In the genomic region with DNA sequence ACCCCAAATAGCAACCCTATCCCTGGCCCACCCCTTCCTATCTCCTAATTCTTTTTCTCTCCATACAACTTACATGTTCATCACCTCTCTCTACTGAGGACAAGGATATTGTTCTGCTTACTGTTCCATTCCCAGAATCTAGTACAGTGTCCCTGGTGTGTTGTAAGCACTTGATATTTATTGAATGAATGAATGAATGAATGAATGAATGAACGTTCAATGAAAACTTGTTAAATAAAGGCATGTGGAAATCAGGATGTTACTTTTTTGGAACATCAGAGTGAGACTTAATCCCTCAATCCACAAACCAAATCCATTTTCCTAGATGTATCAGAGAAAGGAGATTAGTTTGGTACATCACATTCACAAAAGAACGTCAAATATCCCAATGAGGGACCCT, we compare ENCODE assay signal across 25 cellular contexts. TPM values are rescaled to one million over a fixed set of nuclear protein-coding genes. Genes with fewer than 3 reads are reported as not detected.
DNase-seq lines count a peak whose midpoint lies in the region; ATAC-seq, FAIRE-seq and TF ChIP-seq lines count a peak whose summit lies in the region.
"Had no signal": no experiment of that assay in that cellular context is flagged by ENCODE, and none has a peak within 500 bp of the region (broad histone marks: within the 10 kb centered on the region; RNA-seq: fewer than 3 reads in every experiment).

No MANE protein-coding gene starts in this region.

- no peak for TF ChIP-seq CTCF in HepG2 (CRISPR knock-in tag; IDR thresholded peaks at IDR 0.05)
- no peak for TF ChIP-seq CTCF in right lobe of liver (IDR thresholded peaks at IDR 0.05)
- no peak for TF ChIP-seq CTCF in HEK293 (tag by site-specific recombination; IDR thresholded peaks at IDR 0.05)
- TF ChIP-seq CTCF in GM12878 (IDR thresholded peaks at IDR 0.05 in 2 of 3, conservative IDR thresholded peaks at IDR 0.05 in 1 of 3; ENCODE audit: control insufficient read depth in 2 of 3, extremely low read depth in 1 of 3, insufficient read depth in 1 of 3, low read depth in 3 of 3, low read length in 3 of 3), result no peak
- TF ChIP-seq CTCF in progenitor cell of endocrine pancreas (IDR thresholded peaks at IDR 0.05; ENCODE audit: unreplicated experiment), result no peak

- BruUV-seq in HepG2 (replicated peaks; lab: Mats Ljungman, UMichigan) (no TSS peak), GM12878 (replicated peaks; lab: Mats Ljungman, UMichigan) (no TSS peak)

- H3K9me3 ChIP-seq in HepG2 (ENCODE audit: low read length), result no peaks in the 10 kb centered on the region
- H3K9me3 ChIP-seq in right lobe of liver, result no peaks in the 10 kb centered on the region
- no peaks in the 10 kb centered on the region for H3K9me3 ChIP-seq in HEK293 (ENCODE audit: control insufficient read depth, insufficient read depth, low read depth, low read length)
- H3K9me3 ChIP-seq in GM12878 (replicated peaks; ENCODE audit: control insufficient read depth, insufficient read depth, low read length), result no peaks in the 10 kb centered on the region
- H3K9me3 ChIP-seq: BE2C, BLaER1, Caco-2 had no signal

- H3K79me2 ChIP-seq in HepG2 (ENCODE audit: insufficient read depth, low read length) (peaks cover under 1% of the 10 kb centered on the region), GM12878 (ENCODE audit: control insufficient read depth, insufficient read depth, low read length) (no peaks in the 10 kb centered on the region)

- H3K27ac Mint-ChIP-seq in progenitor cell of endocrine pancreas, result peak overlapping the region; percentile 2
- H3K27ac Mint-ChIP-seq in activated T-helper 2 cell treated with anti-CD3 and anti-CD28 coated beads, Interferon-gamma antibody, Interleukin-2, Interleukin-4, amounts not matched to agents 10 μg/mL and 5 μg/mL and 100 μg/mL, durations not matched to agents 14 hours and 24 hours and 36 hours, result no peak overlapping the region
- H3K27ac Mint-ChIP-seq: CD4-positive, alpha-beta T cell; CD8-positive, alpha-beta T cell had no signal

- CTCF ChIA-PET in HepG2 (lab: Yijun Ruan, JAX; ENCODE audit: low intra/inter-chr PET ratio, low total read pairs), result no interaction called here
- CTCF ChIA-PET in HEK293 (lab: Yijun Ruan, JAX), result interaction anchor here (5.7 kb wide), 1 partner anchor 78 kb away, joined by 45 read pairs; no protein-coding TSS in a partner anchor
- CTCF ChIA-PET in GM12878 (lab: Yijun Ruan, JAX), result interaction anchor here (3.4 to 6.6 kb wide), 2 partner anchors 76 to 77 kb away, joined by 22 to 196 read pairs; no protein-coding TSS in a partner anchor

- H4K20me1 ChIP-seq in HepG2 (ENCODE audit: insufficient read depth, low read length) (peaks cover 2% of the 10 kb centered on the region), GM12878 (ENCODE audit: control insufficient read depth, insufficient read depth) (no peaks in the 10 kb centered on the region)

- H3K27ac ChIP-seq in HepG2 (ENCODE audit: extremely low read length, insufficient read depth, low read length), result no peak overlapping the region
- no peak overlapping the region for H3K27ac ChIP-seq in right lobe of liver
- no peak overlapping the region for H3K27ac ChIP-seq in HEK293 (ENCODE audit: extremely low read depth, low read depth, low read length)
- H3K27ac ChIP-seq in GM12878 (ENCODE audit: control insufficient read depth, insufficient read depth), result no peak overlapping the region
- H3K27ac ChIP-seq: BLaER1, C4-2B had no signal

- WGBS in HepG2 (ENCODE audit: low lambda C conversion rate), result 58% methylated on average over 2 of the region's 2 CpGs
- 57% methylated on average over 2 of the region's 2 CpGs for WGBS in right lobe of liver (ENCODE audit: insufficient coverage, low coverage, low lambda C conversion rate, missing lambda C conversion rate)
- 94% methylated on average over 2 of the region's 2 CpGs for WGBS in GM12878 (ENCODE audit: insufficient coverage, insufficient replicate concordance, low lambda C conversion rate, missing lambda C conversion rate)

- H3K27me3 Mint-ChIP-seq in progenitor cell of endocrine pancreas, result peaks cover 8% of the 10 kb centered on the region
- H3K27me3 Mint-ChIP-seq in activated T-helper 2 cell treated with anti-CD3 and anti-CD28 coated beads, Interferon-gamma antibody, Interleukin-2, Interleukin-4, amounts not matched to agents 10 μg/mL and 5 μg/mL and 100 μg/mL, durations not matched to agents 14 hours and 24 hours and 36 hours (ENCODE audit: low read depth), result peaks cover 12% of the 10 kb centered on the region

- POLR2A ChIA-PET in HepG2 (lab: Yijun Ruan, JAX), result no interaction called here
- POLR2A ChIA-PET in HEK293 (lab: Yijun Ruan, JAX), result no interaction called here
- POLR2A ChIA-PET in GM12878 (lab: Charles Lee), result no interaction called here

- no peak for TF ChIP-seq RAD21 in HepG2 (CRISPR knock-in tag; IDR thresholded peaks at IDR 0.05)
- no peak for TF ChIP-seq RAD21 in GM12878 (IDR thresholded peaks at IDR 0.05; ENCODE audit: insufficient read depth, low read depth, low read length)

- H3K4me1 Mint-ChIP-seq in progenitor cell of endocrine pancreas (ENCODE audit: low read depth), result peaks cover 2% of the 10 kb centered on the region
- H3K4me1 Mint-ChIP-seq in activated T-helper 2 cell treated with anti-CD3 and anti-CD28 coated beads, Interferon-gamma antibody, Interleukin-2, Interleukin-4, amounts not matched to agents 10 μg/mL and 5 μg/mL and 100 μg/mL, durations not matched to agents 14 hours and 24 hours and 36 hours (ENCODE audit: low read depth), result peaks cover 7% of the 10 kb centered on the region

- SMC1A ChIA-PET in GM12878 (lab: Charles Lee; ENCODE audit: uncharacterized antibody, unreplicated experiment), result no interaction called here

- TF ChIP-seq POLR2A in HepG2 (IDR thresholded peaks at IDR 0.05; ENCODE audit: insufficient read depth in 1 of 2, low read depth in 2 of 2, low read length in 2 of 2) (no peak), right lobe of liver (IDR thresholded peaks at IDR 0.05) (no peak), GM12878 (IDR thresholded peaks at IDR 0.05; ENCODE audit: low read depth, low read length) (no peak)

- H3K4me3 ChIP-seq in HepG2 (replicated peaks in 1 of 3; ENCODE audit: insufficient read depth in 1 of 3, low read depth in 2 of 3, low read length in 3 of 3) (no peak overlapping the region), right lobe of liver (no peak overlapping the region), HEK293 (ENCODE audit: low read depth, low read length) (no peak overlapping the region), GM12878 (no peak overlapping the region)
- H3K4me3 ChIP-seq: BLaER1 had no signal

- H3K9ac ChIP-seq in HepG2 (ENCODE audit: insufficient read depth, low read depth, low read length) (no peak overlapping the region), GM12878 (ENCODE audit: control insufficient read depth, insufficient read depth, low read length) (no peak overlapping the region)
- H3K9ac ChIP-seq: BLaER1 had no signal

- in situ Hi-C loops in HepG2 (cut with HindIII; ENCODE audit: extremely low pct_ligation_motif_present, low pct_unique_long_range_greater_than_20kb), result no loop called here
- in situ Hi-C loops in GM12878 (cut with MboI), result loop anchor here (5.0 kb wide), 1 partner anchor 742 kb away; no protein-coding TSS in a partner anchor

- H3K4me2 ChIP-seq in HepG2 (ENCODE audit: low read depth, low read length) (no peak overlapping the region), GM12878 (ENCODE audit: control insufficient read depth, insufficient read depth) (no peak overlapping the region)

- DNase-seq in HepG2 (ENCODE audit: low spot score) (no peak), right lobe of liver (no peak), GM12878 (ENCODE audit: low read depth, low spot score) (no peak), progenitor cell of endocrine pancreas (ENCODE audit: low spot score, unreplicated experiment) (no peak), EL (no peak)
- no peak for DNase-seq in activated T-helper 2 cell treated with anti-CD3 and anti-CD28 coated beads, Interferon-gamma antibody, Interleukin-2, Interleukin-4, amounts not matched to agents 10 μg/mL and 5 μg/mL and 100 μg/mL, durations not matched to agents 14 hours and 24 hours and 36 hours (ENCODE audit: low spot score)
- DNase-seq: 8988T; ACHN; BE2C; Calu3; CD4-positive, alpha-beta T cell; CD8-positive, alpha-beta T cell; DMS79 treated with DMSO at 0.1 percent for 48 hours; GDM1 had no signal

- RAD21 ChIA-PET in GM12878 (lab: Charles Lee; ENCODE audit: unreplicated experiment), result interaction anchor here (1.1 kb wide), 1 partner anchor 444 kb away, joined by 3 read pairs; no protein-coding TSS in a partner anchor

- no peaks in the 10 kb centered on the region for H3K27me3 ChIP-seq in HepG2 (ENCODE audit: control insufficient read depth in 1 of 2, insufficient read depth in 2 of 2, low read length in 2 of 2)
- no peaks in the 10 kb centered on the region for H3K27me3 ChIP-seq in right lobe of liver
- H3K27me3 ChIP-seq in GM12878 (replicated peaks in 1 of 2; ENCODE audit: control insufficient read depth in 2 of 2, insufficient read depth in 2 of 2, low read length in 1 of 2), result no peaks in the 10 kb centered on the region
- H3K27me3 ChIP-seq: BE2C, BLaER1 had no signal

- intact Hi-C loops in HepG2 (cut with micrococcal nuclease; ENCODE audit: unreplicated experiment) (no loop called here), right lobe of liver (cut with DNase I) (loop anchor here in 1 of 2 donors (5.0 kb wide), 1 partner anchor 82 kb away; no protein-coding TSS in a partner anchor), GM12878 (cut with micrococcal nuclease; ENCODE audit: unreplicated experiment) (no loop called here)
- intact Hi-C loops in activated T-helper 2 cell treated with anti-CD3 and anti-CD28 coated beads, Interferon-gamma antibody, Interleukin-2, Interleukin-4, amounts not matched to agents 10 μg/mL and 5 μg/mL and 100 μg/mL, durations not matched to agents 14 hours and 24 hours and 36 hours (cut with micrococcal nuclease), result loop anchor here (5.0 kb wide), 1 partner anchor 56 kb away; no protein-coding TSS in a partner anchor

- H3K36me3 ChIP-seq in HepG2 (replicated peaks in 1 of 2; ENCODE audit: control insufficient read depth in 1 of 2, insufficient read depth in 2 of 2, low read length in 2 of 2), result peaks cover 12 to 28% of the 10 kb centered on the region in 2 experiments
- peaks cover 0 to 30% (median 18%) of the 10 kb centered on the region in 4 donors for H3K36me3 ChIP-seq in right lobe of liver
- peaks cover 0 to 29% of the 10 kb centered on the region in 2 experiments; a peak in 1 of 3 replicates for H3K36me3 ChIP-seq in HEK293 (ENCODE audit: control insufficient read depth in 2 of 2, insufficient read depth in 1 of 2, low read length in 2 of 2)
- peaks cover 5 to 11% of the 10 kb centered on the region in 2 experiments; a peak in 3 of 4 replicates for H3K36me3 ChIP-seq in GM12878 (ENCODE audit: control insufficient read depth in 2 of 2, insufficient read depth in 2 of 2, low read length in 1 of 2)

- H3K4me1 ChIP-seq in HepG2 (ENCODE audit: insufficient read depth, low read length) (peaks cover 6% of the 10 kb centered on the region), right lobe of liver (no peaks in the 10 kb centered on the region), HEK293 (ENCODE audit: control insufficient read depth, insufficient read depth, low read length) (no peaks in the 10 kb centered on the region), GM12878 (ENCODE audit: control insufficient read depth, insufficient read depth, low read length) (no peaks in the 10 kb centered on the region)
- H3K4me1 ChIP-seq: BE2C had no signal

- TF ChIP-seq EP300 in HepG2 (IDR thresholded peaks at IDR 0.05; ENCODE audit: low read depth in 2 of 2, low read length in 2 of 2) (no peak), HepG2 (CRISPR knock-in tag; IDR thresholded peaks at IDR 0.05; ENCODE audit: borderline replicate concordance) (no peak), GM12878 (IDR thresholded peaks at IDR 0.05; ENCODE audit: borderline replicate concordance in 1 of 2, control insufficient read depth in 1 of 2, low read depth in 2 of 2, low read length in 2 of 2) (no peak)

- ATAC-seq in HepG2 (no peak), right lobe of liver (no peak), GM12878 (no peak), GM21367 (IDR thresholded peaks at IDR 0.05; ENCODE audit: unreplicated experiment) (no peak)
- ATAC-seq: CD8-positive, alpha-beta T cell had no signal

- no peaks in the 10 kb centered on the region for H3K9me3 Mint-ChIP-seq in progenitor cell of endocrine pancreas (ENCODE audit: low read depth)
- H3K9me3 Mint-ChIP-seq in activated T-helper 2 cell treated with anti-CD3 and anti-CD28 coated beads, Interferon-gamma antibody, Interleukin-2, Interleukin-4, amounts not matched to agents 10 μg/mL and 5 μg/mL and 100 μg/mL, durations not matched to agents 14 hours and 24 hours and 36 hours, result no peaks in the 10 kb centered on the region
- H3K9me3 Mint-ChIP-seq: CD4-positive, alpha-beta T cell; CD8-positive, alpha-beta T cell had no signal

- H3K4me3 Mint-ChIP-seq in progenitor cell of endocrine pancreas (ENCODE audit: low read depth), result no peak overlapping the region
- no peak overlapping the region for H3K4me3 Mint-ChIP-seq in activated T-helper 2 cell treated with anti-CD3 and anti-CD28 coated beads, Interferon-gamma antibody, Interleukin-2, Interleukin-4, amounts not matched to agents 10 μg/mL and 5 μg/mL and 100 μg/mL, durations not matched to agents 14 hours and 24 hours and 36 hours (ENCODE audit: low read depth)
- H3K4me3 Mint-ChIP-seq: CD4-positive, alpha-beta T cell; CD8-positive, alpha-beta T cell had no signal

- H3K36me3 Mint-ChIP-seq in progenitor cell of endocrine pancreas (ENCODE audit: insufficient read depth), result peaks cover 8% of the 10 kb centered on the region
- peaks cover 25% of the 10 kb centered on the region for H3K36me3 Mint-ChIP-seq in activated T-helper 2 cell treated with anti-CD3 and anti-CD28 coated beads, Interferon-gamma antibody, Interleukin-2, Interleukin-4, amounts not matched to agents 10 μg/mL and 5 μg/mL and 100 μg/mL, durations not matched to agents 14 hours and 24 hours and 36 hours (ENCODE audit: low read depth)

- FAIRE-seq in HepG2 (lab: Jason Lieb, UNC) (no peak), GM12878 (lab: Jason Lieb, UNC) (no peak)
- FAIRE-seq: A204.1, D721Med, GM12892, GM18507 had no signal

- H2AFZ ChIP-seq in HepG2 (ENCODE audit: low read length) (no peak overlapping the region), GM12878 (ENCODE audit: control insufficient read depth, low read depth, low read length) (no peak overlapping the region)

RNA-seq across cellular contexts. Expression of gene JPH2, which starts 6.8 kb away (rescaled TPM):
- total RNA-seq in HepG2 (2016; rRNA removed; fragmentation: Illumina TruSeq; extraction: Trizol) (not detected in 2 replicates), right lobe of liver (under 1 TPM in 5 of 6 experiments, not detected in 1; 0.09 to 0.31 (median 0.10) TPM), GM12878 (2014; rRNA removed) (not detected in 2 replicates), GM12878 (2014; rRNA removed; fragmentation: Illumina TruSeq; extraction: Trizol) (not detected in 2 replicates), GM12878 (2021) (not detected in 2 replicates), progenitor cell of endocrine pancreas (0.12 and 0.24 TPM in 2 replicates)
- total RNA-seq in HepG2 (2016; cell fraction: cytosol; rRNA removed; fragmentation: Illumina TruSeq; extraction: Trizol; ENCODE audit: low read depth), result not detected in 2 replicates
- not detected in 2 replicates for total RNA-seq in HepG2 (2016; cell fraction: insoluble cytoplasmic fraction; rRNA removed; fragmentation: Illumina TruSeq; extraction: Trizol)
- not detected in 2 replicates for total RNA-seq in HepG2 (2016; cell fraction: membrane; rRNA removed; fragmentation: Illumina TruSeq; extraction: Trizol)
- total RNA-seq in HepG2 (2016; cell fraction: nucleus; rRNA removed; fragmentation: Illumina TruSeq; extraction: Trizol), result not detected in 2 replicates
- polyA plus RNA-seq in HepG2 (2011; rRNA removed) (0.42 and 0.61 TPM in 2 replicates), GM12878 (2011; rRNA removed) (0.07 and 0.16 TPM in 2 replicates), GM12878 (2014; fragmentation: Illumina TruSeq; extraction: Trizol) (not detected in 2 replicates), GM12878 (2014; fragmentation: Nextera tagmentation; extraction: Ambion mirVana) (not detected), GM12878 (2014; rRNA removed) (not detected in 2 replicates), GM12878 (2016; fragmentation: Nextera tagmentation; extraction: Ambion mirVana) (not detected)
- polyA plus RNA-seq in HepG2 (2011; cell fraction: cytosol; rRNA removed), result 0.23 and 0.32 TPM in 2 replicates
- 2.7 and 2.9 TPM in 2 replicates for polyA plus RNA-seq in HepG2 (2011; cell fraction: nucleus; rRNA removed)
- 0.52 and 1.4 TPM in 2 replicates for polyA plus RNA-seq in HepG2 (2012)
- not detected in 2 replicates for polyA plus RNA-seq in HepG2 (2016; cell fraction: cytosol; fragmentation: Illumina TruSeq; extraction: Trizol; ENCODE audit: low read depth)
- not detected in 2 replicates for polyA plus RNA-seq in HepG2 (2016; cell fraction: insoluble cytoplasmic fraction; fragmentation: Illumina TruSeq; extraction: Trizol; ENCODE audit: low read depth)
- not detected in 2 replicates for polyA plus RNA-seq in HepG2 (2016; cell fraction: membrane; fragmentation: Illumina TruSeq; extraction: Trizol; ENCODE audit: low read depth)
- not detected in 2 replicates for polyA plus RNA-seq in HepG2 (2016; cell fraction: nucleus; fragmentation: Illumina TruSeq; extraction: Trizol; ENCODE audit: insufficient read depth, low read depth)
- 1.1 and 9.5 TPM in 2 replicates for polyA minus RNA-seq in HepG2 (2011; rRNA and poly(A)+ RNA removed; ENCODE audit: low replicate concordance)
- polyA minus RNA-seq in HepG2 (2011; cell fraction: cytosol; rRNA and poly(A)+ RNA removed), result 0.30 TPM in 1 of 2 replicates, not detected in the other
- 3.7 and 4.5 TPM in 2 replicates for polyA minus RNA-seq in HepG2 (2011; cell fraction: nucleus; rRNA and poly(A)+ RNA removed)
- total RNA-seq in GM12878 (2013; cell fraction: nucleolus; rRNA removed), result 0.27 and 0.42 TPM in 2 replicates
- polyA plus RNA-seq in GM12878 (2011; ENCODE audit: low read depth), result not detected
- 0.10 and 0.12 TPM in 2 replicates for polyA plus RNA-seq in GM12878 (2011; cell fraction: cytosol; rRNA removed)
- 0.37 and 0.40 TPM in 2 replicates for polyA plus RNA-seq in GM12878 (2011; cell fraction: nucleus; rRNA removed)
- 0.05 and 0.07 TPM in 2 replicates for polyA plus RNA-seq in GM12878 (2012)
- 0.26 and 0.29 TPM in 2 replicates for polyA minus RNA-seq in GM12878 (2011; rRNA and poly(A)+ RNA removed)
- not detected in 2 replicates for polyA minus RNA-seq in GM12878 (2011; cell fraction: cytosol; rRNA and poly(A)+ RNA removed)
- 0.24 and 0.29 TPM in 2 replicates for polyA minus RNA-seq in GM12878 (2011; cell fraction: nucleus; rRNA and poly(A)+ RNA removed)
- total RNA-seq in activated T-helper 2 cell treated with anti-CD3 and anti-CD28 coated beads, Interferon-gamma antibody, Interleukin-2, Interleukin-4, amounts not matched to agents 10 μg/mL and 5 μg/mL and 100 μg/mL, durations not matched to agents 14 hours and 24 hours and 36 hours, result 0.11 TPM in 1 of 2 replicates, not detected in the other
- total RNA-seq: CD4-positive, alpha-beta T cell; CD8-positive, alpha-beta T cell had no signal

RNA-seq across cellular contexts. Expression of gene OSER1, which starts 16.8 kb away (rescaled TPM):
- total RNA-seq in HepG2 (2016; rRNA removed; fragmentation: Illumina TruSeq; extraction: Trizol), result 71.2 and 92.8 TPM in 2 replicates
- total RNA-seq in HepG2 (2016; cell fraction: cytosol; rRNA removed; fragmentation: Illumina TruSeq; extraction: Trizol; ENCODE audit: low read depth), result 47.2 and 53.9 TPM in 2 replicates
- 68.4 and 97.8 TPM in 2 replicates for total RNA-seq in HepG2 (2016; cell fraction: insoluble cytoplasmic fraction; rRNA removed; fragmentation: Illumina TruSeq; extraction: Trizol)
- 55.7 and 63.5 TPM in 2 replicates for total RNA-seq in HepG2 (2016; cell fraction: membrane; rRNA removed; fragmentation: Illumina TruSeq; extraction: Trizol)
- total RNA-seq in HepG2 (2016; cell fraction: nucleus; rRNA removed; fragmentation: Illumina TruSeq; extraction: Trizol), result 43.8 and 44.3 TPM in 2 replicates
- 67.0 and 71.5 TPM in 2 replicates for polyA plus RNA-seq in HepG2 (2011; rRNA removed)
- 45.9 and 56.3 TPM in 2 replicates for polyA plus RNA-seq in HepG2 (2011; cell fraction: cytosol; rRNA removed)
- 61.9 and 63.0 TPM in 2 replicates for polyA plus RNA-seq in HepG2 (2011; cell fraction: nucleus; rRNA removed)
- polyA plus RNA-seq in HepG2 (2012), result 47.9 and 61.6 TPM in 2 replicates
- 20.0 and 20.3 TPM in 2 replicates for polyA plus RNA-seq in HepG2 (2016; cell fraction: cytosol; fragmentation: Illumina TruSeq; extraction: Trizol; ENCODE audit: low read depth)
- polyA plus RNA-seq in HepG2 (2016; cell fraction: insoluble cytoplasmic fraction; fragmentation: Illumina TruSeq; extraction: Trizol; ENCODE audit: low read depth), result 76.4 and 82.6 TPM in 2 replicates
- 22.2 and 23.0 TPM in 2 replicates for polyA plus RNA-seq in HepG2 (2016; cell fraction: membrane; fragmentation: Illumina TruSeq; extraction: Trizol; ENCODE audit: low read depth)
- 77.5 and 79.8 TPM in 2 replicates for polyA plus RNA-seq in HepG2 (2016; cell fraction: nucleus; fragmentation: Illumina TruSeq; extraction: Trizol; ENCODE audit: insufficient read depth, low read depth)
- 42.9 and 49.7 TPM in 2 replicates for polyA minus RNA-seq in HepG2 (2011; rRNA and poly(A)+ RNA removed; ENCODE audit: low replicate concordance)
- polyA minus RNA-seq in HepG2 (2011; cell fraction: cytosol; rRNA and poly(A)+ RNA removed), result 32.4 and 37.8 TPM in 2 replicates
- 18.4 and 28.8 TPM in 2 replicates for polyA minus RNA-seq in HepG2 (2011; cell fraction: nucleus; rRNA and poly(A)+ RNA removed)
- total RNA-seq in right lobe of liver, result 10 to 100 TPM; 13.0 to 20.4 (median 17.3) TPM
- total RNA-seq in GM12878 (2013; cell fraction: nucleolus; rRNA removed), result 14.2 and 15.2 TPM in 2 replicates
- total RNA-seq in GM12878 (2014; rRNA removed), result 19.3 and 21.0 TPM in 2 replicates
- total RNA-seq in GM12878 (2014; rRNA removed; fragmentation: Illumina TruSeq; extraction: Trizol), result 22.2 and 23.2 TPM in 2 replicates
- 20.4 and 21.6 TPM in 2 replicates for total RNA-seq in GM12878 (2021)
- 38.1 TPM for polyA plus RNA-seq in GM12878 (2011; ENCODE audit: low read depth)
- 52.5 and 54.0 TPM in 2 replicates for polyA plus RNA-seq in GM12878 (2011; rRNA removed)
- polyA plus RNA-seq in GM12878 (2011; cell fraction: cytosol; rRNA removed), result 33.3 and 39.4 TPM in 2 replicates
- 31.7 and 56.8 TPM in 2 replicates for polyA plus RNA-seq in GM12878 (2011; cell fraction: nucleus; rRNA removed)
- polyA plus RNA-seq in GM12878 (2012), result 30.5 and 42.3 TPM in 2 replicates
- 28.4 and 37.4 TPM in 2 replicates for polyA plus RNA-seq in GM12878 (2014; fragmentation: Illumina TruSeq; extraction: Trizol)
- polyA plus RNA-seq in GM12878 (2014; fragmentation: Nextera tagmentation; extraction: Ambion mirVana), result 10 to 100 TPM; 50.3 to 63.8 TPM
- polyA plus RNA-seq in GM12878 (2014; rRNA removed), result 22.6 and 23.9 TPM in 2 replicates
- polyA plus RNA-seq in GM12878 (2016; fragmentation: Nextera tagmentation; extraction: Ambion mirVana), result 10 to 100 TPM; 28.4 to 33.0 TPM
- polyA minus RNA-seq in GM12878 (2011; rRNA and poly(A)+ RNA removed), result 31.2 and 45.4 TPM in 2 replicates
- 11.9 and 13.2 TPM in 2 replicates for polyA minus RNA-seq in GM12878 (2011; cell fraction: cytosol; rRNA and poly(A)+ RNA removed)
- polyA minus RNA-seq in GM12878 (2011; cell fraction: nucleus; rRNA and poly(A)+ RNA removed), result 9.2 and 10.0 TPM in 2 replicates
- total RNA-seq in progenitor cell of endocrine pancreas, result 34.9 and 35.0 TPM in 2 replicates
- total RNA-seq in activated T-helper 2 cell treated with anti-CD3 and anti-CD28 coated beads, Interferon-gamma antibody, Interleukin-2, Interleukin-4, amounts not matched to agents 10 μg/mL and 5 μg/mL and 100 μg/mL, durations not matched to agents 14 hours and 24 hours and 36 hours, result 21.4 and 22.4 TPM in 2 replicates

RNA-seq across cellular contexts. Expression of gene GDAP1L1, which starts 53.3 kb away (rescaled TPM):
- total RNA-seq in HepG2 (2016; rRNA removed; fragmentation: Illumina TruSeq; extraction: Trizol) (not detected in 2 replicates), right lobe of liver (not detected), GM12878 (2014; rRNA removed) (not detected in 2 replicates), GM12878 (2014; rRNA removed; fragmentation: Illumina TruSeq; extraction: Trizol) (not detected in 2 replicates), GM12878 (2021) (not detected in 2 replicates), progenitor cell of endocrine pancreas (0.24 and 1.1 TPM in 2 replicates)
- total RNA-seq in HepG2 (2016; cell fraction: cytosol; rRNA removed; fragmentation: Illumina TruSeq; extraction: Trizol; ENCODE audit: low read depth), result not detected in 2 replicates
- not detected in 2 replicates for total RNA-seq in HepG2 (2016; cell fraction: insoluble cytoplasmic fraction; rRNA removed; fragmentation: Illumina TruSeq; extraction: Trizol)
- not detected in 2 replicates for total RNA-seq in HepG2 (2016; cell fraction: membrane; rRNA removed; fragmentation: Illumina TruSeq; extraction: Trizol)
- total RNA-seq in HepG2 (2016; cell fraction: nucleus; rRNA removed; fragmentation: Illumina TruSeq; extraction: Trizol), result not detected in 2 replicates
- polyA plus RNA-seq in HepG2 (2011; rRNA removed) (0.04 and 0.13 TPM in 2 replicates), GM12878 (2011; rRNA removed) (0.08 TPM in 1 of 2 replicates, not detected in the other), GM12878 (2014; fragmentation: Illumina TruSeq; extraction: Trizol) (not detected in 2 replicates), GM12878 (2014; fragmentation: Nextera tagmentation; extraction: Ambion mirVana) (not detected), GM12878 (2014; rRNA removed) (not detected in 2 replicates), GM12878 (2016; fragmentation: Nextera tagmentation; extraction: Ambion mirVana) (under 1 TPM in 1 of 2 experiments, not detected in 1; 0.38 TPM)
- 0.26 TPM in 1 of 2 replicates, not detected in the other for polyA plus RNA-seq in HepG2 (2011; cell fraction: cytosol; rRNA removed)
- 0.26 TPM in 1 of 2 replicates, not detected in the other for polyA plus RNA-seq in HepG2 (2011; cell fraction: nucleus; rRNA removed)
- 0.47 and 0.64 TPM in 2 replicates for polyA plus RNA-seq in HepG2 (2012)
- polyA plus RNA-seq in HepG2 (2016; cell fraction: cytosol; fragmentation: Illumina TruSeq; extraction: Trizol; ENCODE audit: low read depth), result not detected in 2 replicates
- polyA plus RNA-seq in HepG2 (2016; cell fraction: insoluble cytoplasmic fraction; fragmentation: Illumina TruSeq; extraction: Trizol; ENCODE audit: low read depth), result not detected in 2 replicates
- not detected in 2 replicates for polyA plus RNA-seq in HepG2 (2016; cell fraction: membrane; fragmentation: Illumina TruSeq; extraction: Trizol; ENCODE audit: low read depth)
- polyA plus RNA-seq in HepG2 (2016; cell fraction: nucleus; fragmentation: Illumina TruSeq; extraction: Trizol; ENCODE audit: insufficient read depth, low read depth), result not detected in 2 replicates
- polyA minus RNA-seq in HepG2 (2011; rRNA and poly(A)+ RNA removed; ENCODE audit: low replicate concordance), result not detected in 2 replicates
- not detected in 2 replicates for polyA minus RNA-seq in HepG2 (2011; cell fraction: cytosol; rRNA and poly(A)+ RNA removed)
- not detected in 2 replicates for polyA minus RNA-seq in HepG2 (2011; cell fraction: nucleus; rRNA and poly(A)+ RNA removed)
- total RNA-seq in GM12878 (2013; cell fraction: nucleolus; rRNA removed), result not detected in 2 replicates
- not detected for polyA plus RNA-seq in GM12878 (2011; ENCODE audit: low read depth)
- 0.07 and 0.20 TPM in 2 replicates for polyA plus RNA-seq in GM12878 (2011; cell fraction: cytosol; rRNA removed)
- polyA plus RNA-seq in GM12878 (2011; cell fraction: nucleus; rRNA removed), result 0.19 and 0.25 TPM in 2 replicates
- polyA plus RNA-seq in GM12878 (2012), result 0.20 TPM in 1 of 2 replicates, not detected in the other
- 0.10 TPM in 1 of 2 replicates, not detected in the other for polyA minus RNA-seq in GM12878 (2011; rRNA and poly(A)+ RNA removed)
- polyA minus RNA-seq in GM12878 (2011; cell fraction: cytosol; rRNA and poly(A)+ RNA removed), result not detected in 2 replicates
- polyA minus RNA-seq in GM12878 (2011; cell fraction: nucleus; rRNA and poly(A)+ RNA removed), result not detected in 2 replicates
- not detected in 2 replicates for total RNA-seq in activated T-helper 2 cell treated with anti-CD3 and anti-CD28 coated beads, Interferon-gamma antibody, Interleukin-2, Interleukin-4, amounts not matched to agents 10 μg/mL and 5 μg/mL and 100 μg/mL, durations not matched to agents 14 hours and 24 hours and 36 hours
- total RNA-seq: Calu3; CD4-positive, alpha-beta T cell; CD8-positive, alpha-beta T cell; G401 had no signal
- polyA plus RNA-seq: AG04450 had no signal

Comparison
In these comparisons a context has a peak if more than half of its experiments do, and no peak if none do; other contexts are left out.
1. Of the 63 proteins assayed by ChIP-seq in both HepG2 and HEK293: peak only in HepG2: none; only in HEK293: none; in both: ZNF24; in neither: 62.